9 cellular contexts compared by ENCODE assay signal in genomic region chr2:38146917-38147307, GRCh38.
DNase-seq lines count a peak whose midpoint lies in the region; ATAC-seq and TF ChIP-seq lines count a peak whose summit lies in the region.
"Had no signal": no experiment of that assay in that cellular context is flagged by ENCODE, and none has a peak within 500 bp of the region (broad histone marks: within the 10 kb centered on the region; RNA-seq: fewer than 3 reads in every experiment).

No MANE protein-coding gene starts in this region.

- peak overlapping the region; percentile 56 for H3K27ac Mint-ChIP-seq in activated CD8-positive, alpha-beta T cell treated with anti-CD3 and anti-CD28 coated beads for 36 hours
- H3K27ac Mint-ChIP-seq in stimulated activated naive B cell treated with anti-CD40 and anti-IgM and Interleukin-4, amounts not matched to agents 10 μg/mL and 1 μg/mL and 100 μg/mL, for 72 hours, result peak overlapping the region; percentile 90
- H3K27ac Mint-ChIP-seq: IgD-negative memory B cell had no signal

- TF ChIP-seq CTCF in AG09309 (IDR thresholded peaks at IDR 0.05; ENCODE audit: control insufficient read depth, insufficient read depth, low read depth, low read length, missing control alignments), result no peak
- no peak for TF ChIP-seq CTCF in activated CD8-positive, alpha-beta T cell treated with anti-CD3 and anti-CD28 coated beads for 36 hours (IDR thresholded peaks at IDR 0.05)

- H3K4me3 Mint-ChIP-seq in activated CD8-positive, alpha-beta T cell treated with anti-CD3 and anti-CD28 coated beads for 36 hours, result no peak overlapping the region
- peak overlapping the region; percentile 57 to 67 for H3K4me3 Mint-ChIP-seq in stimulated activated naive B cell treated with anti-CD40 and anti-IgM and Interleukin-4, amounts not matched to agents 10 μg/mL and 1 μg/mL and 100 μg/mL, for 72 hours

- CTCF ChIA-PET in activated CD8-positive, alpha-beta T cell treated with anti-CD3 and anti-CD28 coated beads for 36 hours (lab: Charles Lee), result interaction anchor here (1.5 kb wide), 1 partner anchor 31 kb away, joined by 4 read pairs; no protein-coding TSS in a partner anchor

- DNase-seq in AG09309 (ENCODE audit: low read depth) (peak; percentile 80), GM19238 (ENCODE audit: insufficient read length, low spot score) (peak; percentile 28), left ventricle myocardium superior (no peak), occipital lobe (lab: John Stamatoyannopoulos, UW) (no peak), NCI-H1092 treated with DMSO at 0.1 percent for 48 hours (lab: John Stamatoyannopoulos, UW) (no peak)
- peak; percentile 38 for DNase-seq in activated CD8-positive, alpha-beta T cell treated with anti-CD3 and anti-CD28 coated beads for 36 hours
- DNase-seq in stimulated activated naive B cell treated with anti-CD40 and anti-IgM and Interleukin-4, amounts not matched to agents 10 μg/mL and 1 μg/mL and 100 μg/mL, for 72 hours, result peak; percentile 44

- H3K9me3 Mint-ChIP-seq in activated CD8-positive, alpha-beta T cell treated with anti-CD3 and anti-CD28 coated beads for 36 hours, result peaks cover 5% of the 10 kb centered on the region
- H3K9me3 Mint-ChIP-seq in stimulated activated naive B cell treated with anti-CD40 and anti-IgM and Interleukin-4, amounts not matched to agents 10 μg/mL and 1 μg/mL and 100 μg/mL, for 72 hours, result peaks cover 0 to 6% of the 10 kb centered on the region in 2 donors

- intact Hi-C loops in activated CD8-positive, alpha-beta T cell treated with anti-CD3 and anti-CD28 coated beads for 36 hours (cut with micrococcal nuclease), result no loop called here
- intact Hi-C loops in left ventricle myocardium superior (cut with micrococcal nuclease), result no loop called here

- peaks cover 13% of the 10 kb centered on the region for H3K4me1 Mint-ChIP-seq in activated CD8-positive, alpha-beta T cell treated with anti-CD3 and anti-CD28 coated beads for 36 hours (ENCODE audit: low read depth)
- H3K4me1 Mint-ChIP-seq in stimulated activated naive B cell treated with anti-CD40 and anti-IgM and Interleukin-4, amounts not matched to agents 10 μg/mL and 1 μg/mL and 100 μg/mL, for 72 hours, result peaks cover 6 to 13% of the 10 kb centered on the region in 2 donors
- H3K4me1 Mint-ChIP-seq: IgD-negative memory B cell had no signal

- ATAC-seq in HG03159 (IDR thresholded peaks at IDR 0.05; ENCODE audit: unreplicated experiment) (peak; percentile 81), left ventricle myocardium superior (peak; percentile 83)
- peak; percentile 86 for ATAC-seq in activated CD8-positive, alpha-beta T cell treated with anti-CD3 and anti-CD28 coated beads for 36 hours
- ATAC-seq in stimulated activated naive B cell treated with anti-CD40 and anti-IgM and Interleukin-4, amounts not matched to agents 10 μg/mL and 1 μg/mL and 100 μg/mL, for 72 hours (replicated peaks), result peak; percentile 87 to 90

- POLR2A ChIA-PET in activated CD8-positive, alpha-beta T cell treated with anti-CD3 and anti-CD28 coated beads for 36 hours (lab: Charles Lee), result no interaction called here

- peaks cover 5% of the 10 kb centered on the region for H3K27me3 Mint-ChIP-seq in activated CD8-positive, alpha-beta T cell treated with anti-CD3 and anti-CD28 coated beads for 36 hours
- H3K27me3 Mint-ChIP-seq in stimulated activated naive B cell treated with anti-CD40 and anti-IgM and Interleukin-4, amounts not matched to agents 10 μg/mL and 1 μg/mL and 100 μg/mL, for 72 hours, result peaks cover 9 to 11% of the 10 kb centered on the region in 2 donors

- no peak overlapping the region for H3K4me3 ChIP-seq in AG09309 (ENCODE audit: control insufficient read depth, low read depth, low read length)

- no peaks in the 10 kb centered on the region for H3K36me3 Mint-ChIP-seq in activated CD8-positive, alpha-beta T cell treated with anti-CD3 and anti-CD28 coated beads for 36 hours (ENCODE audit: low read depth)
- peaks cover 0 to 5% of the 10 kb centered on the region in 2 donors for H3K36me3 Mint-ChIP-seq in stimulated activated naive B cell treated with anti-CD40 and anti-IgM and Interleukin-4, amounts not matched to agents 10 μg/mL and 1 μg/mL and 100 μg/mL, for 72 hours

Comparison
In these comparisons a context has a peak if more than half of its experiments do, and no peak if none do; other contexts are left out.
1. DNase-seq: peak in AG09309 (single experiment), GM19238 (single experiment), activated CD8-positive, alpha-beta T cell treated with anti-CD3 and anti-CD28 coated beads for 36 hours (single experiment) and stimulated activated naive B cell treated with anti-CD40 and anti-IgM and Interleukin-4, amounts not matched to agents 10 μg/mL and 1 μg/mL and 100 μg/mL, for 72 hours (single experiment); none in left ventricle myocardium superior (single experiment), occipital lobe (single experiment) and NCI-H1092 treated with DMSO at 0.1 percent for 48 hours (single experiment).
2. Peak in every context shown above with its lines, with median percentiles within 50 percentile points of each other: ATAC-seq.